Comparison of ENCODE assay signal across 18 cellular contexts in genomic region chr12:92509156-92509758, GRCh38.
"Had no signal": no experiment of that assay in that cellular context is flagged by ENCODE, and none has a peak within 500 bp of the region (broad histone marks: within the 10 kb centered on the region; RNA-seq: fewer than 3 reads in every experiment).

No MANE protein-coding gene starts in this region.

- H3K27ac Mint-ChIP-seq: activated CD4-positive, alpha-beta memory T cell treated with anti-CD3 and anti-CD28 coated beads, Interleukin-2, amount 10 ng/mL, durations not matched to agents 7 days and 5 days; activated naive CD4-positive, alpha-beta T cell treated with anti-CD3 and anti-CD28 coated beads, Interleukin-2, amount 50 U/mL, for 72 hours; activated T-cell treated with anti-CD3 and anti-CD28 coated beads, Interleukin-2, amount 50 U/mL, for 24 hours; nephron; T-helper 17 cell had no signal

- H3K27me3 Mint-ChIP-seq: activated CD4-positive, alpha-beta memory T cell treated with anti-CD3 and anti-CD28 coated beads, Interleukin-2, amount 10 ng/mL, durations not matched to agents 7 days and 5 days; activated T-cell treated with anti-CD3 and anti-CD28 coated beads, Interleukin-2, amount 50 U/mL, for 24 hours; T-helper 17 cell had no signal

- H3K27ac ChIP-seq: colonic mucosa, esophagus muscularis mucosa, skin epidermis had no signal

- H3K27me3 ChIP-seq: colonic mucosa, esophagus muscularis mucosa, tibial nerve had no signal

- H3K9me3 ChIP-seq: colonic mucosa, esophagus muscularis mucosa, tibial nerve had no signal

- H3K9me3 Mint-ChIP-seq: nephron had no signal

- H3K36me3 ChIP-seq: colonic mucosa, esophagus muscularis mucosa, tibial nerve had no signal

- H3K4me3 ChIP-seq: colonic mucosa, esophagus muscularis mucosa, skin epidermis, tibial nerve had no signal

- H3K4me3 Mint-ChIP-seq: activated CD4-positive, alpha-beta memory T cell treated with anti-CD3 and anti-CD28 coated beads, Interleukin-2, amount 10 ng/mL, durations not matched to agents 7 days and 5 days; activated T-cell treated with anti-CD3 and anti-CD28 coated beads, Interleukin-2, amount 50 U/mL, for 24 hours; nephron; T-helper 17 cell had no signal

- DNase-seq: activated CD4-positive, alpha-beta memory T cell treated with anti-CD3 and anti-CD28 coated beads, Interleukin-2, amount 10 ng/mL, durations not matched to agents 7 days and 5 days; activated CD4-positive, alpha-beta T cell treated with anti-CD3 and anti-CD28 coated beads for 4 hours; activated effector memory CD4-positive, alpha-beta T cell treated with Interleukin-2 at 50 U/mL for 16 hours; activated T-cell treated with anti-CD3 and anti-CD28 coated beads, Interleukin-2, amount 50 U/mL, for 24 hours; central memory CD4-positive, alpha-beta T cell; colonic mucosa; glutamatergic neuron; nucleus accumbens; posterior cingulate gyrus; stimulated activated CD4-positive, alpha-beta T cell treated with anti-CD3 and anti-CD28 coated beads, Interleukin-15, amount 100 ng/mL, for 24 hours; stimulated activated CD4-positive, alpha-beta T cell treated with anti-CD3 and anti-CD28 coated beads, Interleukin-4, amount 100 ng/mL, for 1 hour; stimulated activated naive CD4-positive, alpha-beta T cell; T-helper 17 cell had no signal
